8 cellular contexts compared by ENCODE assay signal in genomic region chr21:37368536-37369279, GRCh38. TPM values are rescaled to one million over a fixed set of nuclear protein-coding genes. Genes with fewer than 3 reads are reported as not detected.
DNase-seq lines count a peak whose midpoint lies in the region; ATAC-seq and TF ChIP-seq lines count a peak whose summit lies in the region.

No MANE protein-coding gene starts in this region.

- peak overlapping the region; percentile 92 for H3K4me3 Mint-ChIP-seq in activated T-cell treated with anti-CD3 and anti-CD28 coated beads, Interleukin-2, amount 50 U/mL, for 24 hours
- H3K4me3 Mint-ChIP-seq in T-helper 17 cell = peak overlapping the region; percentile 91

- peaks cover 21% of the 10 kb centered on the region for H3K36me3 Mint-ChIP-seq in activated T-cell treated with anti-CD3 and anti-CD28 coated beads, Interleukin-2, amount 50 U/mL, for 24 hours (ENCODE audit: low read depth)
- peaks cover 6% of the 10 kb centered on the region for H3K36me3 Mint-ChIP-seq in T-helper 17 cell (ENCODE audit: low read depth)

- H3K27me3 ChIP-seq in gastrocnemius medialis = no peaks in the 10 kb centered on the region

- H3K27me3 Mint-ChIP-seq in activated T-cell treated with anti-CD3 and anti-CD28 coated beads, Interleukin-2, amount 50 U/mL, for 24 hours = no peaks in the 10 kb centered on the region
- no peaks in the 10 kb centered on the region for H3K27me3 Mint-ChIP-seq in T-helper 17 cell

- H3K4me1 Mint-ChIP-seq in activated T-cell treated with anti-CD3 and anti-CD28 coated beads, Interleukin-2, amount 50 U/mL, for 24 hours (ENCODE audit: low read depth) = peaks cover 63% of the 10 kb centered on the region
- H3K4me1 Mint-ChIP-seq in T-helper 17 cell = peaks cover 52% of the 10 kb centered on the region

- ATAC-seq in T-helper 17 cell (no peak), gastrocnemius medialis (no peak), HG03565 (IDR thresholded peaks at IDR 0.05; ENCODE audit: unreplicated experiment) (no peak)

- peak overlapping the region; percentile 99 to 100 (median 100) for H3K27ac ChIP-seq in gastrocnemius medialis

- intact Hi-C loops in gastrocnemius medialis (cut with DNase I; ENCODE audit: low total_unique reads) = loop anchor here (5.0 kb wide), 1 partner anchor 89 kb away; no protein-coding TSS in a partner anchor

- H3K4me3 ChIP-seq in fibroblast of mammary gland (ENCODE audit: control insufficient read depth, low read depth, low read length) (peak overlapping the region; percentile 81), gastrocnemius medialis (peak overlapping the region; percentile 67 to 91 (median 76))

- no peaks in the 10 kb centered on the region for H3K36me3 ChIP-seq in gastrocnemius medialis

- in situ Hi-C loops in gastrocnemius medialis (cut with MboI; ENCODE audit: low sequenced_read_pairs in 4 of 4) = loop anchor here in 2 of 4 donors (10.0 to 25.0 kb wide), 2 partner anchors 94 to 106 kb away; partner anchors contain the start of gene VPS26C (in 1 of the 2)

- peaks cover 48 to 59% of the 10 kb centered on the region in 2 donors for H3K4me1 ChIP-seq in gastrocnemius medialis

- H3K27ac Mint-ChIP-seq in activated T-cell treated with anti-CD3 and anti-CD28 coated beads, Interleukin-2, amount 50 U/mL, for 24 hours = peak overlapping the region; percentile 98
- H3K27ac Mint-ChIP-seq in T-helper 17 cell = peak overlapping the region; percentile 85

- no peak for TF ChIP-seq POLR2A in gastrocnemius medialis (IDR thresholded peaks at IDR 0.05)

- DNase-seq in activated T-cell treated with anti-CD3 and anti-CD28 coated beads, Interleukin-2, amount 50 U/mL, for 24 hours = peak; percentile 51
- DNase-seq in activated T-cell treated with anti-CD3 and anti-CD28 coated beads, Interleukin-2, amount 50 U/mL, for 48 hours = no peak
- no peak for DNase-seq in T-helper 17 cell
- peak; percentile 79 for DNase-seq in fibroblast of mammary gland (ENCODE audit: low read depth)
- no peak for DNase-seq in gastrocnemius medialis
- DNase-seq in germinal center (ENCODE audit: low spot score) = no peak
- DNase-seq in NCI-H526 treated with DMSO at 0.1 percent for 48 hours (lab: John Stamatoyannopoulos, UW) = no peak

- TF ChIP-seq CTCF in fibroblast of mammary gland (conservative IDR thresholded peaks at IDR 0.05; ENCODE audit: control insufficient read depth, insufficient read depth, low read depth, low read length) (no peak), gastrocnemius medialis (IDR thresholded peaks at IDR 0.05 in 4 of 5, conservative IDR thresholded peaks at IDR 0.05 in 1 of 5) (no peak)

- H3K9me3 ChIP-seq in T-helper 17 cell (ENCODE audit: control insufficient read depth, low read length, poor library complexity, severe bottlenecking) = no peaks in the 10 kb centered on the region
- H3K9me3 ChIP-seq in gastrocnemius medialis = no peaks in the 10 kb centered on the region

- peaks cover 2% of the 10 kb centered on the region for H3K9me3 Mint-ChIP-seq in activated T-cell treated with anti-CD3 and anti-CD28 coated beads, Interleukin-2, amount 50 U/mL, for 24 hours

RNA-seq across cellular contexts. Expression of gene DYRK1A, which starts 2.1 kb away (rescaled TPM):
- total RNA-seq in T-helper 17 cell (100 to 1,000 TPM; 123 to 149 TPM), gastrocnemius medialis (100 to 1,000 TPM in 2 of 4 donors, 10 to 100 TPM in 2; 81.0 to 115 (median 95.3) TPM)

Comparison
In these comparisons a context has a peak if more than half of its experiments do, and no peak if none do; other contexts are left out.
1. DNase-seq: peak in activated T-cell treated with anti-CD3 and anti-CD28 coated beads, Interleukin-2, amount 50 U/mL, for 24 hours (single experiment) and fibroblast of mammary gland (single experiment); none in activated T-cell treated with anti-CD3 and anti-CD28 coated beads, Interleukin-2, amount 50 U/mL, for 48 hours (0 of 2), T-helper 17 cell (0 of 3), gastrocnemius medialis (0 of 2), germinal center (single experiment) and NCI-H526 treated with DMSO at 0.1 percent for 48 hours (single experiment).